ENCODE assay signal across 12 cellular contexts in the genomic region with DNA sequence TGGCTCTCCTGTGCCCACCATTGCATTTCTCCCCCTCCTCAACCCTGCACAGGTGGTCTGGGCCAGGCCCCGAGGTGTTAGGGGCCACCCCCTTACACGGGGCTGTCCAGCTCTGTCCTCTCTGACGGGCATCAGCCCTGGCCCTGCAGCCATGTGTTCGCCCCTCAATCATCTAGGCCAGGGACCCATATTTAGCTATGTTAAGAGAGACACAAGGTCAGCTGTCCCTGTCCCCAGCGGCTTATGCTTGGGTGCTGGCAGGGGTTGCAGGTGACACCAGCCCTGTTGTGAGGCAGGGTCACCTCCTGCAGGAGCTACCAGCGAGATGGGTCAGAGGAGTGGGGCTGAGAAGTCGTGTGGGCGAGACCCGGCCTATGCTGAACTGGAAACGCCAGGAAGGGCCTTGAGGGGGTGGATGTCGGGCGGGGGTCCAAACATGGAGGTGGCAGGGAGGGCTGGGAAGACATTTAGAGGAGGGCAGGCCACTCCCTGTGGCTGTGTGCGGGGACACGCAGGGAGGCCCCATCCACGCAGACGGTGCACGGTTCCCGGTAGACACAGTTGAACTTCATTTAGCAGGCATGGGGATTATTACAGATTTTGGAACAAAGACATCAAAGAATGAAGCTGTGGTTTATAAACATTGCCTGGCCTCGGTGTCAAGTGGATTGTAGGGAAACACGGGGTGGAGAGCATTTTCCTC.
DNase-seq lines count a peak whose midpoint lies in the region; TF ChIP-seq lines count a peak whose summit lies in the region.
"Had no signal": no experiment of that assay in that cellular context is flagged by ENCODE, and none has a peak within 500 bp of the region (broad histone marks: within the 10 kb centered on the region; RNA-seq: fewer than 3 reads in every experiment).

No MANE protein-coding gene starts in this region.

- no peak overlapping the region; the same call in 1 of the 2 replicates for H3K4me3 Mint-ChIP-seq in HFFc6

- H3K9me3 Mint-ChIP-seq in HFFc6, result no peaks in the 10 kb centered on the region

- in situ Hi-C loops in brain microvascular endothelial cell (cut with HindIII; ENCODE audit: low pct_ligation_motif_present, low sequenced_read_pairs), result loop anchor here (25.0 kb wide), 1 partner anchor 421 kb away; no protein-coding TSS in a partner anchor

- peaks cover 50% of the 10 kb centered on the region for H3K4me1 ChIP-seq in osteoblast (ENCODE audit: insufficient read depth, low read length)

- H3K27ac ChIP-seq in AG04450 (ENCODE audit: low read depth, low read length), result peak overlapping the region; percentile 85
- H3K27ac ChIP-seq in brain microvascular endothelial cell, result peak overlapping the region; percentile 61
- H3K27ac ChIP-seq in osteoblast (ENCODE audit: low read depth, low read length), result peak overlapping the region; percentile 100
- H3K27ac ChIP-seq: C4-2B had no signal

- H3K27me3 Mint-ChIP-seq in HFFc6 (ENCODE audit: insufficient read depth), result peaks cover 4% of the 10 kb centered on the region; the same call in 1 of the 2 replicates
- H3K27me3 Mint-ChIP-seq: naive thymus-derived CD8-positive, alpha-beta T cell had no signal

- peaks cover 54% of the 10 kb centered on the region for H3K36me3 Mint-ChIP-seq in HFFc6 (ENCODE audit: low read depth)

- H3K9me3 ChIP-seq in AG04450 (ENCODE audit: control insufficient read depth, insufficient read depth, low read length), result peaks cover 8% of the 10 kb centered on the region
- no peaks in the 10 kb centered on the region for H3K9me3 ChIP-seq in osteoblast (ENCODE audit: low read depth, low read length)

- no peak overlapping the region for H3K4me2 ChIP-seq in osteoblast (ENCODE audit: insufficient read depth, low read length)

- POLR2A ChIA-PET in AG04450 (lab: Yijun Ruan, JAX), result interaction anchor here (1.1 kb wide), 1 partner anchor 25 kb away, joined by 6 read pairs; no protein-coding TSS in a partner anchor

- H3K4me3 ChIP-seq in AG04450 (ENCODE audit: low read depth, low read length) (no peak overlapping the region), brain microvascular endothelial cell (ENCODE audit: low read depth, low read length) (no peak overlapping the region), osteoblast (ENCODE audit: insufficient read depth, low read length) (no peak overlapping the region)

- H3K79me2 ChIP-seq in osteoblast (ENCODE audit: insufficient read depth, low read length), result no peaks in the 10 kb centered on the region

- H3K27ac Mint-ChIP-seq in HFFc6, result peak overlapping the region; percentile 97

- H3K36me3 ChIP-seq in brain microvascular endothelial cell (replicated peaks), result no peaks in the 10 kb centered on the region
- H3K36me3 ChIP-seq in osteoblast (ENCODE audit: insufficient read depth, low read length), result peaks cover 6% of the 10 kb centered on the region

- CTCF ChIA-PET in AG04450 (lab: Charles Lee), result interaction anchor here (0.7 kb wide), 1 partner anchor 339 kb away, joined by 6 read pairs; no protein-coding TSS in a partner anchor

- TF ChIP-seq CTCF in AG04450 (IDR thresholded peaks at IDR 0.05; ENCODE audit: low read depth, low read length) (no peak), HFFc6 (IDR thresholded peaks at IDR 0.05) (no peak), brain microvascular endothelial cell (IDR thresholded peaks at IDR 0.05; ENCODE audit: low read depth, low read length, missing control alignments) (no peak), osteoblast (IDR thresholded peaks at IDR 0.05; ENCODE audit: extremely low read depth, low read depth, low read length) (no peak)

- no peaks in the 10 kb centered on the region for H3K27me3 ChIP-seq in AG04450 (ENCODE audit: control insufficient read depth, insufficient read depth, low read length)
- no peaks in the 10 kb centered on the region for H3K27me3 ChIP-seq in brain microvascular endothelial cell (replicated peaks)
- H3K27me3 ChIP-seq in osteoblast (ENCODE audit: insufficient read depth, low read length), result no peaks in the 10 kb centered on the region

- peaks cover 72% of the 10 kb centered on the region for H3K4me1 Mint-ChIP-seq in HFFc6 (ENCODE audit: low read depth)

- H4K20me1 ChIP-seq in osteoblast (ENCODE audit: insufficient read depth, low read length), result no peaks in the 10 kb centered on the region

- DNase-seq in AG04450 (ENCODE audit: low read depth, low spot score), result no peak
- DNase-seq in HFFc6, result no peak
- DNase-seq in brain microvascular endothelial cell, result no peak
- DNase-seq in osteoblast (ENCODE audit: insufficient read length, low spot score, missing footprints), result peak; percentile 70
- DNase-seq in ureter (ENCODE audit: low spot score), result no peak
- no peak for DNase-seq in NCI-H2081 treated with DMSO at 0.1 percent for 48 hours (lab: John Stamatoyannopoulos, UW)
- no peak for DNase-seq in effector CD8-positive, alpha-beta T cell (lab: John Stamatoyannopoulos, UW)
- no peak for DNase-seq in DMS 273 (lab: John Stamatoyannopoulos, UW; ENCODE audit: unreplicated experiment)
- DNase-seq: MM.1S, T-helper 9 cell had no signal

- H2AFZ ChIP-seq in osteoblast (ENCODE audit: low read length), result no peak overlapping the region
